ENCODE assay signal across 25 cellular contexts in genomic region chr4:120525106-120525505, GRCh38.
"Had no signal": no experiment of that assay in that cellular context is flagged by ENCODE, and none has a peak within 500 bp of the region (broad histone marks: within the 10 kb centered on the region; RNA-seq: fewer than 3 reads in every experiment).

No MANE protein-coding gene starts in this region.

- ATAC-seq: effector memory CD8-positive, alpha-beta T cell; foreskin keratinocyte; gastroesophageal sphincter; heart left ventricle; left colon; left lobe of liver; lower lobe of right lung; mucosa of descending colon; naive thymus-derived CD8-positive, alpha-beta T cell had no signal

- H3K79me2 ChIP-seq: hepatocyte had no signal

- H2AFZ ChIP-seq: hepatocyte had no signal

- H3K4me3 ChIP-seq: colonic mucosa, esophagus muscularis mucosa, gastroesophageal sphincter, heart left ventricle, hepatocyte, left ventricle myocardium inferior, lower lobe of right lung, mucosa of descending colon had no signal

- H3K27me3 ChIP-seq: colonic mucosa, esophagus muscularis mucosa, foreskin keratinocyte, gastroesophageal sphincter, heart left ventricle, hepatocyte had no signal

- H3K4me2 ChIP-seq: hepatocyte had no signal

- H3K36me3 ChIP-seq: colonic mucosa, esophagus muscularis mucosa, gastroesophageal sphincter, heart left ventricle, left ventricle myocardium inferior, lower lobe of right lung had no signal

- DNase-seq: colonic mucosa; cortex of kidney; effector CD8-positive, alpha-beta T cell; effector memory CD8-positive, alpha-beta T cell; endodermal cell; foreskin keratinocyte; heart left ventricle; hypothalamus; immature natural killer cell; islet precursor cell; kidney; kidney glomerular epithelial cell; left colon; left ventricle myocardium inferior; lower lobe of right lung; mesenchymal stem cell; mucosa of descending colon; naive B cell; naive thymus-derived CD8-positive, alpha-beta T cell had no signal

- FAIRE-seq: endothelial cell of umbilical vein, frontal cortex, kidney had no signal

- H3K9me3 ChIP-seq: colonic mucosa, esophagus muscularis mucosa, gastroesophageal sphincter, left ventricle myocardium inferior, lower lobe of right lung, mucosa of descending colon had no signal

- H3K27ac ChIP-seq: colonic mucosa, esophagus muscularis mucosa, foreskin keratinocyte, gastroesophageal sphincter, heart left ventricle, hepatocyte, left ventricle myocardium inferior, lower lobe of right lung had no signal

- H3K4me1 ChIP-seq: colonic mucosa, esophagus muscularis mucosa, foreskin keratinocyte, gastroesophageal sphincter, heart left ventricle, left ventricle myocardium inferior, lower lobe of right lung had no signal
